Comparison of ENCODE assay signal across 8 cellular contexts in the genomic region with DNA sequence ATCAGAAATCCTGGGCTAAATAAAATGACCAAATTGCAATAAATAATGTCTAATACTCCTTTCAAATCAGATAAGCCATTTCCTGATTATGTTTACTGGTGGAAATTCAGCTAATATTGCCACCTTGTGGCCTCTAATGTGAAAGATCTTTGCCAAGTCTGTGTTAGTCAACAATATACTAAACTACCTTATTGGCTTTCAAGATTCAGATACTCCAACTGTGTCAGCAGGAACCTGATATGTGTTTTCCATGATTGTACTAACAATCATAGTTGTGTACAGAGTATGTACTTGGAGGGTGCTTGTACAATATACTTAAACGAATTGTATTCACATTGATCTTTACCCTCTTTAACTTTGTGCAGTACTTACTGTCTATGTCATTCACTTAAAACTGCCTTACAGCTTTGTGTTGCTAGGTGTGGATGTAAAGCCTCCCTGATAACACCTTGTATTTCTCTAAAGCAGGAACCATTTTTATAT.
A peak's percentile ranks its signal among the peaks of the same experiment; 100 is the strongest.
DNase-seq lines count a peak whose midpoint lies in the region; ATAC-seq, FAIRE-seq and TF ChIP-seq lines count a peak whose summit lies in the region.

No MANE protein-coding gene starts in this region.

- FAIRE-seq in A549 (lab: Jason Lieb, UNC), result peak; percentile 32

- POLR2A ChIA-PET in A549 (lab: Yijun Ruan, JAX), result interaction anchor here (0.6 kb wide), 1 partner anchor 75 kb away, joined by 3 read pairs; no protein-coding TSS in a partner anchor
- POLR2A ChIA-PET in naive thymus-derived CD8-positive, alpha-beta T cell (lab: Charles Lee), result interaction anchor here (1.5 kb wide), 1 partner anchor 89 kb away, joined by 5 read pairs; the partner anchor contains the start of genes LIPT1 and TSGA10

- no peak overlapping the region for H3K4me3 ChIP-seq in A549
- no peak overlapping the region for H3K4me3 ChIP-seq in epithelial cell of proximal tubule (ENCODE audit: low read depth, low read length)
- no peak overlapping the region for H3K4me3 ChIP-seq in MG63

- CTCF ChIA-PET in A549 (lab: Yijun Ruan, JAX), result interaction anchor here (0.6 to 4.6 kb wide), 12 partner anchors 11 to 421 kb away, joined by 3 to 40 read pairs (median 4); partner anchors contain the start of gene CRACDL

- WGBS in A549 (ENCODE audit: missing lambda C conversion rate), result 4% methylated on average over 1 of the region's 1 CpG

- no peaks in the 10 kb centered on the region for H3K36me3 Mint-ChIP-seq in HFFc6 (ENCODE audit: low read depth)
- no peaks in the 10 kb centered on the region for H3K36me3 Mint-ChIP-seq in naive thymus-derived CD8-positive, alpha-beta T cell

- peaks cover 4% of the 10 kb centered on the region for H3K27me3 ChIP-seq in MG63

- TF ChIP-seq CTCF in A549 (IDR thresholded peaks at IDR 0.05) (peak; percentile 70), GM10266 (IDR thresholded peaks at IDR 0.05; ENCODE audit: control insufficient read depth, insufficient read depth, low read depth, missing control alignments) (peak; percentile 60), HFFc6 (IDR thresholded peaks at IDR 0.05) (peak; percentile 76), epithelial cell of proximal tubule (conservative IDR thresholded peaks at IDR 0.05; ENCODE audit: low read depth, low read length) (peak; percentile 63)

- peak; percentile 87 to 92 for ATAC-seq in A549
- ATAC-seq in naive thymus-derived CD8-positive, alpha-beta T cell, result peak; percentile 35 to 39

- no peaks in the 10 kb centered on the region for H3K4me1 Mint-ChIP-seq in HFFc6 (ENCODE audit: low read depth)
- peaks cover 0 to 8% (median 0%) of the 10 kb centered on the region in 4 donors for H3K4me1 Mint-ChIP-seq in naive thymus-derived CD8-positive, alpha-beta T cell

- TF ChIP-seq POLR2A in A549 (IDR thresholded peaks at IDR 0.05; ENCODE audit: low read length), result no peak

- H3K27ac Mint-ChIP-seq in HFFc6, result no peak overlapping the region
- H3K27ac Mint-ChIP-seq in naive thymus-derived CD8-positive, alpha-beta T cell, result no peak overlapping the region

- H3K36me3 ChIP-seq in MG63, result no peaks in the 10 kb centered on the region

- peaks cover 2% of the 10 kb centered on the region for H3K27me3 Mint-ChIP-seq in HFFc6 (ENCODE audit: insufficient read depth)
- no peaks in the 10 kb centered on the region for H3K27me3 Mint-ChIP-seq in naive thymus-derived CD8-positive, alpha-beta T cell

- no peak for TF ChIP-seq EP300 in A549 (IDR thresholded peaks at IDR 0.05)

- no peaks in the 10 kb centered on the region for H3K4me1 ChIP-seq in A549

- H3K4me2 ChIP-seq in A549, result no peak overlapping the region; the same call in 2 of the 3 replicates

- H3K9me3 ChIP-seq in A549, result no peaks in the 10 kb centered on the region
- H3K9me3 ChIP-seq in MG63, result no peaks in the 10 kb centered on the region

- peak; percentile 77 to 78 for TF ChIP-seq RAD21 in A549 (conservative IDR thresholded peaks at IDR 0.05 in 1 of 2, IDR thresholded peaks at IDR 0.05 in 1 of 2)

- DNase-seq in A549 (ENCODE audit: low read depth in 1 of 2, low spot score in 1 of 2) (peak; percentile 13 to 60), GM10266 (ENCODE audit: extremely low spot score) (peak; percentile 38), HFFc6 (peak; percentile 57), M059J (ENCODE audit: low read depth) (peak; percentile 56), SHP77 (lab: John Stamatoyannopoulos, UW) (peak; percentile 56 to 60), epithelial cell of proximal tubule (ENCODE audit: low read depth) (no peak), MG63 (no peak)
- DNase-seq in naive thymus-derived CD8-positive, alpha-beta T cell, result peak in 3 of 10 donors; percentile 13 to 21 (median 13)

- H3K9me3 Mint-ChIP-seq in HFFc6, result no peaks in the 10 kb centered on the region
- H3K9me3 Mint-ChIP-seq in naive thymus-derived CD8-positive, alpha-beta T cell, result no peaks in the 10 kb centered on the region

- H3K4me3 Mint-ChIP-seq in HFFc6, result no peak overlapping the region
- no peak overlapping the region for H3K4me3 Mint-ChIP-seq in naive thymus-derived CD8-positive, alpha-beta T cell

- no peak overlapping the region for H3K27ac ChIP-seq in A549

TF ChIP-seq in A549, 52 proteins besides CTCF, POLR2A, EP300 and RAD21:
- TF ChIP-seq CEBPB (IDR thresholded peaks at IDR 0.05) (no peak), SMC3 (IDR thresholded peaks at IDR 0.05) (peak; percentile 79), GATA3 (IDR thresholded peaks at IDR 0.05; ENCODE audit: borderline replicate concordance) (peak; percentile 26; the same call in 1 of the 2 replicates)
TF ChIP-seq in A549: peak in this region for 2.

Comparison
In these comparisons a context has a peak if more than half of its experiments do, and no peak if none do; other contexts are left out.
1. DNase-seq: peak in A549 (2 of 2), GM10266 (single experiment), HFFc6 (single experiment), M059J (single experiment) and SHP77 (2 of 2); none in epithelial cell of proximal tubule (single experiment) and MG63 (single experiment).
2. Peak in every context shown above with its lines, with median percentiles within 50 percentile points of each other: CTCF ChIP-seq.